Comparison of ENCODE assay signal across 12 cellular contexts in genomic region chr1:79777481-79778219, GRCh38.
A peak's percentile ranks its signal among the peaks of the same experiment; 100 is the strongest.
DNase-seq lines count a peak whose midpoint lies in the region; ATAC-seq and TF ChIP-seq lines count a peak whose summit lies in the region.
"Had no signal": no experiment of that assay in that cellular context is flagged by ENCODE, and none has a peak within 500 bp of the region (broad histone marks: within the 10 kb centered on the region; RNA-seq: fewer than 3 reads in every experiment).

No MANE protein-coding gene starts in this region.

- TF ChIP-seq CTCF in SU-DHL-6 (IDR thresholded peaks at IDR 0.05; ENCODE audit: insufficient read depth, low read length, poor library complexity, severe bottlenecking) (no peak), brain microvascular endothelial cell (IDR thresholded peaks at IDR 0.05; ENCODE audit: low read depth, low read length, missing control alignments) (no peak)

- no peaks in the 10 kb centered on the region for H3K27me3 ChIP-seq in SU-DHL-6 (ENCODE audit: low read length)
- H3K27me3 ChIP-seq in brain microvascular endothelial cell (replicated peaks) = no peaks in the 10 kb centered on the region

- in situ Hi-C loops in brain microvascular endothelial cell (cut with HindIII; ENCODE audit: low pct_ligation_motif_present, low sequenced_read_pairs) = no loop called here
- in situ Hi-C loops in G401 (cut with HindIII; ENCODE audit: low sequenced_read_pairs) = no loop called here

- H3K4me3 ChIP-seq in SU-DHL-6 (ENCODE audit: insufficient read depth, low read length, poor library complexity, severe bottlenecking) (no peak overlapping the region), brain microvascular endothelial cell (ENCODE audit: low read depth, low read length) (no peak overlapping the region)

- no peaks in the 10 kb centered on the region for H3K36me3 ChIP-seq in SU-DHL-6 (ENCODE audit: low read length)
- no peaks in the 10 kb centered on the region for H3K36me3 ChIP-seq in brain microvascular endothelial cell (replicated peaks)

- H3K9me3 ChIP-seq in SU-DHL-6 (ENCODE audit: insufficient read depth, low read length) = no peaks in the 10 kb centered on the region

- DNase-seq in brain microvascular endothelial cell (no peak), G401 (ENCODE audit: low spot score) (no peak), hepatic stellate cell (ENCODE audit: low spot score) (no peak), COR-L47 (lab: John Stamatoyannopoulos, UW) (no peak)
- DNase-seq: CD4-positive, CD25-positive, alpha-beta regulatory T cell; left colon; NCI-H1694 treated with DMSO at 0.1 percent for 48 hours had no signal

- H3K9ac ChIP-seq in SU-DHL-6 (ENCODE audit: low read length) = peak overlapping the region; percentile 24; the same call in 1 of the 2 replicates

- no peaks in the 10 kb centered on the region for H3F3A ChIP-seq in SU-DHL-6 (ENCODE audit: insufficient read depth)

- peak overlapping the region; percentile 84 for H2AFZ ChIP-seq in SU-DHL-6 (ENCODE audit: low read depth, low read length, severe bottlenecking)

- H3K9me2 ChIP-seq in SU-DHL-6 (replicated peaks; ENCODE audit: insufficient read depth, low read length) = no peaks in the 10 kb centered on the region

- H3K27ac ChIP-seq in SU-DHL-6 (ENCODE audit: low read depth, low read length) (peak overlapping the region; percentile 63), brain microvascular endothelial cell (no peak overlapping the region)

- no peaks in the 10 kb centered on the region for H4K20me1 ChIP-seq in SU-DHL-6 (ENCODE audit: low read depth, low read length)

- no peaks in the 10 kb centered on the region for H3K79me2 ChIP-seq in SU-DHL-6 (ENCODE audit: insufficient read depth, low read length)

- ATAC-seq in GM18511 (IDR thresholded peaks at IDR 0.05; ENCODE audit: unreplicated experiment) (peak; percentile 100), GM21529 (IDR thresholded peaks at IDR 0.05; ENCODE audit: unreplicated experiment) (peak; percentile 99), HG03175 (IDR thresholded peaks at IDR 0.05; ENCODE audit: unreplicated experiment) (peak; percentile 100)
- ATAC-seq: HCT116, left colon had no signal

- H3K4me2 ChIP-seq in SU-DHL-6 (ENCODE audit: low read depth, low read length, poor library complexity, severe bottlenecking) = peak overlapping the region; percentile 47
